In genomic region chr12:68904351-68904982, GRCh38 we compare ENCODE assay signal across 14 cellular contexts. TPM values are rescaled to one million over a fixed set of nuclear protein-coding genes. Genes with fewer than 3 reads are reported as not detected.
DNase-seq lines count a peak whose midpoint lies in the region; ATAC-seq and TF ChIP-seq lines count a peak whose summit lies in the region.
"Had no signal": no experiment of that assay in that cellular context is flagged by ENCODE, and none has a peak within 500 bp of the region (broad histone marks: within the 10 kb centered on the region; RNA-seq: fewer than 3 reads in every experiment).

No MANE protein-coding gene starts in this region.

- H3K36me3 ChIP-seq in upper lobe of right lung, result no peaks in the 10 kb centered on the region

- H3K9me3 ChIP-seq in upper lobe of right lung, result no peaks in the 10 kb centered on the region

- no peak for TF ChIP-seq CTCF in choroid plexus epithelial cell (conservative IDR thresholded peaks at IDR 0.05; ENCODE audit: low read depth, low read length)
- no peak for TF ChIP-seq CTCF in upper lobe of right lung (IDR thresholded peaks at IDR 0.05)
- no peak for TF ChIP-seq CTCF in GM20000 (IDR thresholded peaks at IDR 0.05; ENCODE audit: extremely low read depth, missing control alignments)

- DNase-seq in stimulated activated CD4-positive, alpha-beta T cell treated with anti-CD3 and anti-CD28 coated beads, Interleukin-15, amount 100 ng/mL, for 24 hours, result peak; percentile 18
- no peak for DNase-seq in stimulated activated CD4-positive, alpha-beta T cell treated with anti-CD3 and anti-CD28 coated beads, Interleukin-2, amount 100 ng/mL, for 24 hours
- DNase-seq in choroid plexus epithelial cell (ENCODE audit: low read depth) (peak; percentile 30), upper lobe of right lung (no peak), GM20000 (ENCODE audit: low spot score) (no peak), Right ventricle myocardium superior (no peak)
- DNase-seq: erythroblast, NCI-H2081 had no signal

- H3K4me1 ChIP-seq in upper lobe of right lung, result peaks cover 3% of the 10 kb centered on the region

- no peaks in the 10 kb centered on the region for H3K27me3 ChIP-seq in upper lobe of right lung

- no peak overlapping the region for H3K27ac ChIP-seq in upper lobe of right lung
- H3K27ac ChIP-seq: SK-N-MC had no signal

- H3K4me3 ChIP-seq in choroid plexus epithelial cell (ENCODE audit: low read depth, low read length) (no peak overlapping the region), upper lobe of right lung (no peak overlapping the region)
- H3K4me3 ChIP-seq: GM23338, SK-N-MC had no signal

- intact Hi-C loops in upper lobe of right lung (cut with DNase I) (no loop called here), Right ventricle myocardium superior (cut with DNase I) (no loop called here)

- peak; percentile 87 for ATAC-seq in HG03342 (IDR thresholded peaks at IDR 0.05; ENCODE audit: unreplicated experiment)
- ATAC-seq in upper lobe of right lung, result peak; percentile 91
- ATAC-seq in Right ventricle myocardium superior (ENCODE audit: poor library complexity), result no peak
- ATAC-seq in GM18873 (IDR thresholded peaks at IDR 0.05; ENCODE audit: low FRiP score, unreplicated experiment), result no peak
- ATAC-seq: GM23338, WTC11 had no signal

RNA-seq across cellular contexts. Expression of gene CPM, which starts 28.5 kb away (rescaled TPM):
- total RNA-seq in upper lobe of right lung (165 TPM), Right ventricle myocardium superior (7.7 TPM)
- total RNA-seq: G401 had no signal

Comparison
In these comparisons a context has a peak if more than half of its experiments do, and no peak if none do; other contexts are left out.
1. DNase-seq: peak in stimulated activated CD4-positive, alpha-beta T cell treated with anti-CD3 and anti-CD28 coated beads, Interleukin-15, amount 100 ng/mL, for 24 hours (single experiment) and choroid plexus epithelial cell (single experiment); none in stimulated activated CD4-positive, alpha-beta T cell treated with anti-CD3 and anti-CD28 coated beads, Interleukin-2, amount 100 ng/mL, for 24 hours (0 of 2), upper lobe of right lung (single experiment), GM20000 (single experiment) and Right ventricle myocardium superior (single experiment).
2. ATAC-seq: peak in HG03342 (single experiment) and upper lobe of right lung (single experiment); none in Right ventricle myocardium superior (single experiment) and GM18873 (single experiment).
3. RNA of gene CPM, which starts 28.5 kb away (total RNA-seq): 165 TPM in upper lobe of right lung (single experiment); 7.7 TPM in Right ventricle myocardium superior (single experiment); every median in the first group is over 10 times any median in the second.